In the genomic region with DNA sequence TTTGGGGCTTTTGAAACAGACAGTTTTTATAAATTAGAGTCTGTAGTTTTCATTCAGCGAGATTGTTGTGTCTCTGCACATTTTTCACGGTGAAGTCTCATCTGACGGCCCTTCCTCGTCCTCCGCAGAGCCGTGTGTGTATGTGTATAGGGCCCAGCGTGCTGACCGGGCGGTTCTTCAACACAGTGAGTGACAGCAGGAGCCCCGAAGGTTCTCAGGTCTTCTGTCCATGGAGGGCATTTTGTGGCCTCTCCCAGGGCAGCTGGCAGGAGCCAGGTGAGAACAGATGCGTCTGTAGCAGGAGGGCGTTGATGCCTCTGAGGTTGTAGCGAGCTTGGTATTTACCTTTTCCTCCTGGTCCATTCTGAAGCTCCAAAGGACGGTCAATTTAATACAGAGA, we compare ENCODE assay signal across 15 cellular contexts.
"Had no signal": no experiment of that assay in that cellular context is flagged by ENCODE, and none has a peak within 500 bp of the region (broad histone marks: within the 10 kb centered on the region; RNA-seq: fewer than 3 reads in every experiment).

No MANE protein-coding gene starts in this region.

- H3K9me3 ChIP-seq: ascending aorta, colonic mucosa, testis, upper lobe of left lung had no signal

- H3K27ac ChIP-seq: ascending aorta, colonic mucosa, parathyroid adenoma, testis, upper lobe of left lung, WERI-Rb-1 had no signal

- H3K9ac ChIP-seq: parathyroid adenoma had no signal

- H3K4me3 ChIP-seq: ascending aorta, colonic mucosa, lung, testis, upper lobe of left lung had no signal

- ATAC-seq: activated CD4-positive, alpha-beta T cell treated with anti-CD3 and anti-CD28 coated beads for 36 hours; left lobe of liver; natural killer cell treated with Interleukin-12 subunit alpha and Interleukin-12 subunit beta and Interleukin-15 and Interleukin-18, amount 100 ng/mL, for 72 hours; sciatic nerve; stimulated activated memory B cell treated with anti-CD40 and anti-IgM and Interleukin-4, amounts not matched to agents 10 μg/mL and 1 μg/mL and 100 μg/mL, for 72 hours had no signal

- H3K4me1 ChIP-seq: colonic mucosa, parathyroid adenoma, testis had no signal

- H3K36me3 ChIP-seq: ascending aorta, colonic mucosa, upper lobe of left lung, WERI-Rb-1 had no signal

- DNase-seq: activated CD4-positive, alpha-beta T cell treated with anti-CD3 and anti-CD28 coated beads for 36 hours; activated CD4-positive, alpha-beta T cell treated with anti-CD3 and anti-CD28 coated beads, Interleukin-2, amount 50 U/mL, for 48 hours; colonic mucosa; stimulated activated CD4-positive, alpha-beta T cell treated with anti-CD3 and anti-CD28 coated beads, Interleukin-4, amount 100 ng/mL, for 4 hours; T-helper 2 cell; testis; WERI-Rb-1 had no signal

- H3K27me3 ChIP-seq: testis had no signal
